2 cellular contexts compared by ENCODE assay signal in genomic region chr3:33716227-33716626, GRCh38.
TF ChIP-seq lines count a peak whose summit lies in the region.

No MANE protein-coding gene starts in this region.

TF ChIP-seq in H1, 55 proteins besides CTCF, POLR2A, EP300 and RAD21:
- TF ChIP-seq TAF7 (optimal IDR thresholded peaks at IDR 0.05; ENCODE audit: borderline replicate concordance, low read depth, low read length) (no peak), JUN (IDR thresholded peaks at IDR 0.05; ENCODE audit: low read depth, low read length) (no peak), SUZ12 (IDR thresholded peaks at IDR 0.05; ENCODE audit: low read length) (no peak), MAFK (IDR thresholded peaks at IDR 0.05; ENCODE audit: low read depth, low read length) (no peak), KDM1A (IDR thresholded peaks at IDR 0.05; ENCODE audit: borderline replicate concordance, low read length) (no peak), CEBPB (IDR thresholded peaks at IDR 0.05; ENCODE audit: low read depth, low read length) (no peak), BACH1 (IDR thresholded peaks at IDR 0.05; ENCODE audit: low read length) (no peak), SIX5 (IDR thresholded peaks at IDR 0.05; ENCODE audit: low read depth, low read length) (no peak), HDAC6 (IDR thresholded peaks at IDR 0.05; ENCODE audit: low read depth, low read length) (no peak), ASH2L (IDR thresholded peaks at IDR 0.05; ENCODE audit: low read length) (no peak), ATF2 (IDR thresholded peaks at IDR 0.05; ENCODE audit: low read length) (no peak), PHF8 (conservative IDR thresholded peaks at IDR 0.05; ENCODE audit: low read depth, low read length) (no peak), TAF1 (IDR thresholded peaks at IDR 0.05; ENCODE audit: low read depth, low read length) (no peak), SIN3A (conservative IDR thresholded peaks at IDR 0.05 in 1 of 2, IDR thresholded peaks at IDR 0.05 in 1 of 2; ENCODE audit: low read depth in 1 of 2, low read length in 2 of 2) (no peak), CHD1 (IDR thresholded peaks at IDR 0.05; ENCODE audit: low read depth, low read length) (no peak), GTF2F1 (IDR thresholded peaks at IDR 0.05; ENCODE audit: borderline replicate concordance, low read depth, low read length) (no peak), EZH2 (IDR thresholded peaks at IDR 0.05; ENCODE audit: low read depth, low read length, severe bottlenecking) (no peak)

TF ChIP-seq in neural cell, 6 proteins besides CTCF, POLR2A, EP300 and RAD21:
- no peak for TF ChIP-seq REST (IDR thresholded peaks at IDR 0.05; ENCODE audit: borderline replicate concordance)
- TF ChIP-seq SMC3 (conservative IDR thresholded peaks at IDR 0.05; ENCODE audit: poor library complexity), result no peak
- no peak for TF ChIP-seq MXI1 (conservative IDR thresholded peaks at IDR 0.05; ENCODE audit: poor library complexity, severe bottlenecking)
- no peak for TF ChIP-seq TAF1 (IDR thresholded peaks at IDR 0.05; ENCODE audit: low read depth)
- TF ChIP-seq EZH2 (IDR thresholded peaks at IDR 0.05; ENCODE audit: borderline replicate concordance, insufficient read depth, low read length, poor library complexity, severe bottlenecking), result no peak
- TF ChIP-seq POLR2AphosphoS5 (IDR thresholded peaks at IDR 0.05), result no peak
